In the genomic region with DNA sequence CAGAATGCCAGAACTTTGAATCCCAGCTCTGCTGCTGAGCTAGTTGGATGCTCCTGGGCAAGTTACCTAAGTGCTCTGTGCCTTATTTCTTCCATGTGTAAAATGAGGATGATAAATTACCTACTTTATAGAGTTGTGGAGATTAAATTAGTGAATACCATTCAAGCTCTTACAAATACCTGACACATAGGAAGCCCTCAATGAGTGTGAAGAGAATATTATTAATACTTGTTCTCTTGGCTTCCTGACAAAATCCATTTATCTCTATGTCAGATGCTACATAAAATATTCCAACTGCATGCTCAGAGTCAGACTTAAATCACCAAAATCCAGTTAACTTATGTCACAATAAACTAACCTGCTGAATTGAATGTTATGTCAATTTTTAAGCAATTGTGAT, we compare ENCODE assay signal across 1 cellular context.
TF ChIP-seq lines count a peak whose summit lies in the region.

No MANE protein-coding gene starts in this region.

TF ChIP-seq in SK-N-SH treated with all-trans-retinoic acid at 6 μM for 48 hours, 23 proteins besides CTCF, POLR2A, EP300 and RAD21 (continued from another document):
- TF ChIP-seq, protein P1, sequence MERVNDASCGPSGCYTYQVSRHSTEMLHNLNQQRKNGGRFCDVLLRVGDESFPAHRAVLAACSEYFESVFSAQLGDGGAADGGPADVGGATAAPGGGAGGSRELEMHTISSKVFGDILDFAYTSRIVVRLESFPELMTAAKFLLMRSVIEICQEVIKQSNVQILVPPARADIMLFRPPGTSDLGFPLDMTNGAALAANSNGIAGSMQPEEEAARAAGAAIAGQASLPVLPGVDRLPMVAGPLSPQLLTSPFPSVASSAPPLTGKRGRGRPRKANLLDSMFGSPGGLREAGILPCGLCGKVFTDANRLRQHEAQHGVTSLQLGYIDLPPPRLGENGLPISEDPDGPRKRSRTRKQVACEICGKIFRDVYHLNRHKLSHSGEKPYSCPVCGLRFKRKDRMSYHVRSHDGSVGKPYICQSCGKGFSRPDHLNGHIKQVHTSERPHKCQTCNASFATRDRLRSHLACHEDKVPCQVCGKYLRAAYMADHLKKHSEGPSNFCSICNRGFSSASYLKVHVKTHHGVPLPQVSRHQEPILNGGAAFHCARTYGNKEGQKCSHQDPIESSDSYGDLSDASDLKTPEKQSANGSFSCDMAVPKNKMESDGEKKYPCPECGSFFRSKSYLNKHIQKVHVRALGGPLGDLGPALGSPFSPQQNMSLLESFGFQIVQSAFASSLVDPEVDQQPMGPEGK (CRISPR knock-in tag; IDR thresholded peaks at IDR 0.05; ENCODE audit: borderline replicate concordance) = no peak
- TF ChIP-seq ISL1 (CRISPR knock-in tag; IDR thresholded peaks at IDR 0.05) = peak; percentile 50
- TF ChIP-seq TCF4 (CRISPR knock-in tag; IDR thresholded peaks at IDR 0.05; ENCODE audit: borderline replicate concordance) = no peak
- TF ChIP-seq ESRRG (CRISPR knock-in tag; IDR thresholded peaks at IDR 0.05) = no peak
